ENCODE assay signal across 7 cellular contexts in genomic region chr16:31117384-31118222, GRCh38. TPM values are rescaled to one million over a fixed set of nuclear protein-coding genes. Genes with fewer than 3 reads are reported as not detected.
A peak's percentile ranks its signal among the peaks of the same experiment; 100 is the strongest.
DNase-seq lines count a peak whose midpoint lies in the region; ATAC-seq, FAIRE-seq and TF ChIP-seq lines count a peak whose summit lies in the region.

TSS of gene KAT8 (plus strand) at chr16:31117664. CDS start at chr16:31117682, 18 bp downstream.

- under 1% methylated on average over 33 of the region's 68 CpGs for WGBS in hepatocyte (ENCODE audit: low lambda C conversion rate, missing lambda C conversion rate)

- peak within 1 kb of the TSS; percentile 96 for H3K27ac ChIP-seq in hepatocyte

- no peaks in the 10 kb centered on the region for H3K36me3 ChIP-seq in hepatocyte (replicated peaks; ENCODE audit: insufficient read depth, low read depth)

- H4K20me1 ChIP-seq in hepatocyte (ENCODE audit: insufficient read depth, poor library complexity, severe bottlenecking), result no peaks in the 10 kb centered on the region

- no peaks in the 10 kb centered on the region for H3K27me3 ChIP-seq in hepatocyte

- H3K4me3 ChIP-seq in astrocyte of the cerebellum (ENCODE audit: low read depth, low read length), result peak within 1 kb of the TSS; percentile 58
- peak within 1 kb of the TSS; percentile 40 for H3K4me3 ChIP-seq in hepatocyte

- H3K9me3 ChIP-seq in hepatocyte (ENCODE audit: low read depth), result no peaks in the 10 kb centered on the region

- H3K4me1 ChIP-seq in hepatocyte (ENCODE audit: insufficient read depth), result peaks cover 10% of the 10 kb centered on the region

- in situ Hi-C loops in astrocyte of the cerebellum (cut with HindIII; ENCODE audit: low sequenced_read_pairs), result no loop called here

- H3K9me2 ChIP-seq in hepatocyte (replicated peaks; ENCODE audit: insufficient read depth), result no peaks in the 10 kb centered on the region

- peak within 1 kb of the TSS; percentile 18 for H2AFZ ChIP-seq in hepatocyte

- DNase-seq in GM18507 (ENCODE audit: extremely low spot score, insufficient read length, low read depth) (peak; percentile 95), NCI-H2029 treated with DMSO at 0.1 percent for 48 hours (lab: John Stamatoyannopoulos, UW) (peak; percentile 89), T-helper 9 cell (peak; percentile 96), astrocyte of the cerebellum (ENCODE audit: low read depth) (peak; percentile 97), hepatocyte (ENCODE audit: low spot score) (peak; percentile 100), retina (peak; percentile 98)

- peak; percentile 85 for ATAC-seq in HG02981 (IDR thresholded peaks at IDR 0.05; ENCODE audit: unreplicated experiment)

- TF ChIP-seq CTCF in astrocyte of the cerebellum (IDR thresholded peaks at IDR 0.05; ENCODE audit: low read depth, low read length, missing control alignments) (no peak), hepatocyte (IDR thresholded peaks at IDR 0.05; ENCODE audit: poor library complexity) (no peak)

- H3K79me2 ChIP-seq in hepatocyte, result peaks cover 29% of the 10 kb centered on the region

- peak within 1 kb of the TSS; percentile 90 for H3K4me2 ChIP-seq in hepatocyte

- FAIRE-seq in GM18507 (lab: Jason Lieb, UNC), result peak; percentile 97

RNA-seq across cellular contexts. Expression of gene KAT8, which starts in this region (rescaled TPM):
- 44.2 and 53.4 TPM in 2 replicates for total RNA-seq in hepatocyte
- 33.9 and 34.8 TPM in 2 replicates for polyA plus RNA-seq in hepatocyte

Comparison
In these comparisons a context has a peak if more than half of its experiments do, and no peak if none do; other contexts are left out.
1. Peak in every context shown above with its lines: DNase-seq, ATAC-seq, H3K4me3 ChIP-seq and H3K27ac ChIP-seq.